In the genomic region with DNA sequence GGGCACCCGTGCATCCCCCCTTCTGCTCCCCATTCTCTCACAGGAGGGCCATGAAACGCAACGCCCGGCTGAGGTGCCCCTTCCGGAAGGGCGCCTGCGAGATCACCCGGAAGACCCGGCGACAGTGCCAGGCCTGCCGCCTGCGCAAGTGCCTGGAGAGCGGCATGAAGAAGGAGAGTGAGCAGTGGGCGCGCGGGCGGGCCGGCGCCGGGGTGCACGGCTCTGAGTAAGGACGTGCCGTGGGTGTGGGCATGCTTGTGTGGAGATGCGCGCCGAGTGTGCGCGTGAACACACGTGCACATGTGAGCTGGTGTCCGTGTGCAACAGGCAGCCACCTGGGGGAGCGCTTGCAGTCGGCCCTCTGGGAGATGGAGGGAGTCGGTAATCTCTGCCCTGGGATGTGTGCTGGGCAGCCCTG, we compare ENCODE assay signal across 8 cellular contexts. TPM values are rescaled to one million over a fixed set of nuclear protein-coding genes. Genes with fewer than 3 reads are reported as not detected.
DNase-seq lines count a peak whose midpoint lies in the region; ATAC-seq and TF ChIP-seq lines count a peak whose summit lies in the region.

No MANE protein-coding gene starts in this region.

- no peaks in the 10 kb centered on the region for H3K36me3 Mint-ChIP-seq in activated T-cell treated with anti-CD3 and anti-CD28 coated beads, Interleukin-2, amount 50 U/mL, for 72 hours (ENCODE audit: insufficient read depth in 2 of 2)

- H3K27me3 Mint-ChIP-seq in activated T-cell treated with anti-CD3 and anti-CD28 coated beads, Interleukin-2, amount 50 U/mL, for 72 hours (ENCODE audit: low read depth): peaks cover 9% of the 10 kb centered on the region

- H3K27ac ChIP-seq in MM.1S (ENCODE audit: low read length): no peak overlapping the region
- no peak overlapping the region for H3K27ac ChIP-seq in skeletal muscle tissue (ENCODE audit: low read depth, low read length)

- H3K9me2 ChIP-seq in MM.1S (replicated peaks; ENCODE audit: insufficient read depth, low read length): no peaks in the 10 kb centered on the region

- H3K4me3 ChIP-seq in MM.1S (ENCODE audit: low read length) (peak overlapping the region; percentile 57), skeletal muscle tissue (ENCODE audit: low read length in 3 of 3) (peak overlapping the region; percentile 61 to 77 (median 70))

- H3K4me3 Mint-ChIP-seq in activated T-cell treated with anti-CD3 and anti-CD28 coated beads, Interleukin-2, amount 50 U/mL, for 72 hours: peak overlapping the region; percentile 75 to 84

- no peaks in the 10 kb centered on the region for H3K79me2 ChIP-seq in MM.1S (ENCODE audit: low read length)

- H3K9me3 ChIP-seq in MM.1S (replicated peaks; ENCODE audit: insufficient read depth, low read length) (no peaks in the 10 kb centered on the region), skeletal muscle tissue (ENCODE audit: control insufficient read depth in 3 of 3, low read length in 3 of 3) (no peaks in the 10 kb centered on the region)

- H3K27ac Mint-ChIP-seq in activated T-cell treated with anti-CD3 and anti-CD28 coated beads, Interleukin-2, amount 50 U/mL, for 72 hours: no peak overlapping the region

- peak; percentile 86 for ATAC-seq in GM21515 (IDR thresholded peaks at IDR 0.05; ENCODE audit: unreplicated experiment)
- ATAC-seq in activated T-cell treated with anti-CD3 and anti-CD28 coated beads, Interleukin-2, amount 50 U/mL, for 72 hours (replicated peaks in 1 of 2): peak; percentile 93 to 94

- no peaks in the 10 kb centered on the region for H3K36me3 ChIP-seq in MM.1S (replicated peaks; ENCODE audit: insufficient read depth, low read length)
- no peaks in the 10 kb centered on the region for H3K36me3 ChIP-seq in skeletal muscle tissue (ENCODE audit: control insufficient read depth in 3 of 3, insufficient read depth in 3 of 3, low read length in 3 of 3)

- peak; percentile 33 for TF ChIP-seq CTCF in MM.1S (IDR thresholded peaks at IDR 0.05; ENCODE audit: low read length)

- peak; percentile 31 for DNase-seq in ELR (ENCODE audit: low read depth)
- peak; percentile 27 for DNase-seq in MM.1S
- DNase-seq in activated T-cell treated with anti-CD3 and anti-CD28 coated beads, Interleukin-2, amount 50 U/mL, for 72 hours: peak; percentile 69
- DNase-seq in globus pallidus (ENCODE audit: low spot score): peak; percentile 5
- DNase-seq in KG1 (lab: John Stamatoyannopoulos, UW): no peak
- DNase-seq in SIG-M5 (lab: John Stamatoyannopoulos, UW): no peak

- H4K20me1 ChIP-seq in MM.1S (ENCODE audit: insufficient read depth, low read length): no peaks in the 10 kb centered on the region

- peaks cover 8% of the 10 kb centered on the region; the same call in 1 of the 2 replicates for H3K4me1 ChIP-seq in MM.1S (ENCODE audit: low read length)
- peaks cover 4 to 9% (median 4%) of the 10 kb centered on the region in 3 donors for H3K4me1 ChIP-seq in skeletal muscle tissue (ENCODE audit: control insufficient read depth in 3 of 3, insufficient read depth in 3 of 3, low read length in 3 of 3)

- H3K9ac ChIP-seq in MM.1S (ENCODE audit: low read length) (peak overlapping the region; percentile 39; the same call in 1 of the 2 replicates), skeletal muscle tissue (ENCODE audit: low read depth in 1 of 3, low read length in 3 of 3) (peak overlapping the region in 2 of 3 donors; percentile 56 to 74)

- H3K4me1 Mint-ChIP-seq in activated T-cell treated with anti-CD3 and anti-CD28 coated beads, Interleukin-2, amount 50 U/mL, for 72 hours (ENCODE audit: low read depth): peaks cover 9% of the 10 kb centered on the region

- H3F3A ChIP-seq in MM.1S (ENCODE audit: insufficient read depth, low read length): no peaks in the 10 kb centered on the region

- H3K27me3 ChIP-seq in MM.1S (replicated peaks; ENCODE audit: insufficient read depth, low read length): no peaks in the 10 kb centered on the region
- H3K27me3 ChIP-seq in skeletal muscle tissue (ENCODE audit: control insufficient read depth in 3 of 3, insufficient read depth in 3 of 3, low read length in 3 of 3): peaks cover 4 to 7% (median 5%) of the 10 kb centered on the region in 3 donors

- H2AFZ ChIP-seq in MM.1S (ENCODE audit: low read length): peak overlapping the region; percentile 89

- peak overlapping the region; percentile 83 for H3K4me2 ChIP-seq in MM.1S (ENCODE audit: low read depth, low read length)

- H3K9me3 Mint-ChIP-seq in activated T-cell treated with anti-CD3 and anti-CD28 coated beads, Interleukin-2, amount 50 U/mL, for 72 hours: no peaks in the 10 kb centered on the region

RNA-seq across cellular contexts. Expression of a gene that starts 28.1 kb away (rescaled TPM):
- total RNA-seq in activated T-cell treated with anti-CD3 and anti-CD28 coated beads, Interleukin-2, amount 50 U/mL, for 72 hours: under 1 TPM; 0.17 to 0.25 TPM
- under 0.01 TPM for total RNA-seq in skeletal muscle tissue

Comparison
In these comparisons a context has a peak if more than half of its experiments do, and no peak if none do; other contexts are left out.
1. DNase-seq: peak in ELR (single experiment), MM.1S (single experiment), activated T-cell treated with anti-CD3 and anti-CD28 coated beads, Interleukin-2, amount 50 U/mL, for 72 hours (2 of 2) and globus pallidus (single experiment); none in KG1 (single experiment) and SIG-M5 (single experiment).